ENCODE assay signal across 8 cellular contexts in genomic region chr11:76781861-76782500, GRCh38. TPM values are rescaled to one million over a fixed set of nuclear protein-coding genes. Genes with fewer than 3 reads are reported as not detected.
DNase-seq lines count a peak whose midpoint lies in the region; ATAC-seq and TF ChIP-seq lines count a peak whose summit lies in the region.

No MANE protein-coding gene starts in this region.

- H3K4me3 ChIP-seq in brain microvascular endothelial cell (ENCODE audit: low read depth, low read length) (peak overlapping the region; percentile 66), lower lobe of right lung (peak overlapping the region; percentile 87)

- CTCF ChIA-PET in activated naive CD4-positive, alpha-beta T cell treated with anti-CD3 and anti-CD28 coated beads, Interleukin-2, amount 10 ng/mL, durations not matched to agents 7 days and 5 days (lab: Charles Lee), result interaction anchor here (0.7 to 1.4 kb wide), 4 partner anchors 14 to 281 kb away, joined by 3 to 4 read pairs (median 3); no protein-coding TSS in a partner anchor

- H3K27ac Mint-ChIP-seq in activated naive CD4-positive, alpha-beta T cell treated with anti-CD3 and anti-CD28 coated beads, Interleukin-2, amount 10 ng/mL, durations not matched to agents 7 days and 5 days, result peak overlapping the region; percentile 90
- peak overlapping the region; percentile 93 for H3K27ac Mint-ChIP-seq in type B pancreatic cell

- DNase-seq in activated naive CD4-positive, alpha-beta T cell treated with anti-CD3 and anti-CD28 coated beads, Interleukin-2, amount 10 ng/mL, durations not matched to agents 7 days and 5 days, result no peak
- DNase-seq in activated naive CD4-positive, alpha-beta T cell treated with Interleukin-2 at 50 U/mL for 16 hours, result no peak
- no peak for DNase-seq in brain microvascular endothelial cell
- no peak for DNase-seq in lower lobe of right lung
- DNase-seq in type B pancreatic cell (ENCODE audit: extremely low spot score, unreplicated experiment), result no peak
- DNase-seq in nucleus accumbens (lab: John Stamatoyannopoulos, UW), result no peak
- no peak for DNase-seq in NCI-H146 (lab: John Stamatoyannopoulos, UW)

- H3K36me3 ChIP-seq in brain microvascular endothelial cell (replicated peaks) (no peaks in the 10 kb centered on the region), lower lobe of right lung (no peaks in the 10 kb centered on the region)

- intact Hi-C loops in lower lobe of right lung (cut with DNase I), result no loop called here

- H3K27me3 ChIP-seq in brain microvascular endothelial cell (replicated peaks) (no peaks in the 10 kb centered on the region), lower lobe of right lung (ENCODE audit: low read depth) (peaks cover 8% of the 10 kb centered on the region)

- TF ChIP-seq CTCF in brain microvascular endothelial cell (IDR thresholded peaks at IDR 0.05; ENCODE audit: low read depth, low read length, missing control alignments) (no peak), lower lobe of right lung (IDR thresholded peaks at IDR 0.05) (no peak), type B pancreatic cell (conservative IDR thresholded peaks at IDR 0.05) (no peak)

- H3K4me3 Mint-ChIP-seq in activated naive CD4-positive, alpha-beta T cell treated with anti-CD3 and anti-CD28 coated beads, Interleukin-2, amount 10 ng/mL, durations not matched to agents 7 days and 5 days, result peak overlapping the region; percentile 78
- peak overlapping the region; percentile 91 for H3K4me3 Mint-ChIP-seq in type B pancreatic cell

- H3K4me1 Mint-ChIP-seq in activated naive CD4-positive, alpha-beta T cell treated with anti-CD3 and anti-CD28 coated beads, Interleukin-2, amount 10 ng/mL, durations not matched to agents 7 days and 5 days, result peaks cover 27% of the 10 kb centered on the region
- peaks cover 52% of the 10 kb centered on the region for H3K4me1 Mint-ChIP-seq in type B pancreatic cell (ENCODE audit: unreplicated experiment)

- in situ Hi-C loops in brain microvascular endothelial cell (cut with HindIII; ENCODE audit: low pct_ligation_motif_present, low sequenced_read_pairs), result no loop called here

- peaks cover 96% of the 10 kb centered on the region for H3K27me3 Mint-ChIP-seq in activated naive CD4-positive, alpha-beta T cell treated with anti-CD3 and anti-CD28 coated beads, Interleukin-2, amount 10 ng/mL, durations not matched to agents 7 days and 5 days
- H3K27me3 Mint-ChIP-seq in type B pancreatic cell, result no peaks in the 10 kb centered on the region

- peaks cover 46% of the 10 kb centered on the region for H3K4me1 ChIP-seq in lower lobe of right lung

- H3K27ac ChIP-seq in brain microvascular endothelial cell (no peak overlapping the region), lower lobe of right lung (peak overlapping the region; percentile 87)

- ATAC-seq in lower lobe of right lung (no peak), HG02973 (IDR thresholded peaks at IDR 0.05; ENCODE audit: unreplicated experiment) (no peak)

- peaks cover under 1% of the 10 kb centered on the region for H3K9me3 ChIP-seq in lower lobe of right lung

- peaks cover 6% of the 10 kb centered on the region for H3K36me3 Mint-ChIP-seq in activated naive CD4-positive, alpha-beta T cell treated with anti-CD3 and anti-CD28 coated beads, Interleukin-2, amount 10 ng/mL, durations not matched to agents 7 days and 5 days
- H3K36me3 Mint-ChIP-seq in type B pancreatic cell, result peaks cover 5% of the 10 kb centered on the region

- H3K9me3 Mint-ChIP-seq in activated naive CD4-positive, alpha-beta T cell treated with anti-CD3 and anti-CD28 coated beads, Interleukin-2, amount 10 ng/mL, durations not matched to agents 7 days and 5 days, result peaks cover 6% of the 10 kb centered on the region
- peaks cover 6% of the 10 kb centered on the region for H3K9me3 Mint-ChIP-seq in type B pancreatic cell

RNA-seq across cellular contexts. Expression of gene TSKU, which starts 1.2 kb away (rescaled TPM):
- total RNA-seq in lower lobe of right lung (16.3 TPM), type B pancreatic cell (ENCODE audit: low replicate concordance) (32.8 and 36.7 TPM in 2 replicates)
